Comparison of ENCODE assay signal across 12 cellular contexts in the genomic region with DNA sequence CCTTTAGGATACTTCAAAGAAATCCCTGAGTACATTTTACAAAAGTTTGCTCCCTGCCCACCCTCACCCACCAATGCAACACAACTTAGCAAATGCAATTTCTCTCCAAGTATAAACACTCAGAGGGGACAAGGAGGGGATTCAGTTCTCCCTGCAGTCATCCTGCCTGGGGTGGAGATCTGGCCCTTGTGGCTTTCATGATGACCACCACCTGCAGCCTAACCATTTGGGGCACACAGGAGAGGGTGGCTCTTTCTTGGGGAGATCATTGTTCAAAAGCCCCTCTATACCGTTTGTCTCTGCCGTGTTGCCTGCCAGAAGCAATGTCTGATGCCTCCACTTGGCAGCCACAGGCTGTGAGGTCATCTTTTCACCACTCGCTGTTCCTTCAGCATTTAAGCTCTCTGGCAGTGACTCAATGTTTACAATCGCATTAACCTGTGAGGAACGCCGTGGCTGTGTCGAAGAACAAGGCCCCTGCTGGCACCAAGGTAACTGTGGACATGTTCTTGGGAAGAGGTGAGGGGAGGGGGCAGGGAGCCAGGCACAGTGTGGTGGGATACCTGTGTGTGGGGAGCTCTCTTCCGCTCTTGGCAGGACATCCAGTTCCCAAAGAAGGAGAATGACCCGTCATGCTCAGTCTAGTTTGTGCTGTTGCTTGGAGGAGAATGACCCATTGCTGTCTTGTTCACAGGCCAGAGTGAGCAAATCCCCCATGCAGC.
DNase-seq lines count a peak whose midpoint lies in the region; ATAC-seq and TF ChIP-seq lines count a peak whose summit lies in the region.
"Had no signal": no experiment of that assay in that cellular context is flagged by ENCODE, and none has a peak within 500 bp of the region (broad histone marks: within the 10 kb centered on the region; RNA-seq: fewer than 3 reads in every experiment).

No MANE protein-coding gene starts in this region.

- no peak overlapping the region for H2AFZ ChIP-seq in fibroblast of lung (ENCODE audit: low read length)

- H3K9ac ChIP-seq in fibroblast of lung (ENCODE audit: insufficient read depth, low read length) (no peak overlapping the region), stomach smooth muscle (ENCODE audit: low read length in 2 of 2) (no peak overlapping the region)

- no TSS peak for BruUV-seq in Panc1 (replicated peaks; lab: Mats Ljungman, UMichigan)

- intact Hi-C loops in Panc1 (cut with micrococcal nuclease; ENCODE audit: unreplicated experiment), result no loop called here

- H3K36me3 ChIP-seq in Panc1 (ENCODE audit: control insufficient read depth, insufficient read depth, low read length) (no peaks in the 10 kb centered on the region), fibroblast of lung (ENCODE audit: control insufficient read depth, insufficient read depth, low read length) (no peaks in the 10 kb centered on the region), stomach smooth muscle (ENCODE audit: control insufficient read depth in 2 of 2, insufficient read depth in 2 of 2, low read length in 2 of 2) (no peaks in the 10 kb centered on the region), WERI-Rb-1 (no peaks in the 10 kb centered on the region)

- in situ Hi-C loops in Panc1 (cut with HindIII; ENCODE audit: low pct_unique_long_range_greater_than_20kb, low sequenced_read_pairs), result no loop called here

- H3K4me3 ChIP-seq in Panc1 (ENCODE audit: low read depth in 2 of 2, low read length in 2 of 2) (no peak overlapping the region), fibroblast of lung (replicated peaks in 1 of 4; ENCODE audit: control extremely low read depth in 1 of 4, insufficient read depth in 1 of 4, low read depth in 3 of 4, low read length in 4 of 4) (no peak overlapping the region), stomach smooth muscle (ENCODE audit: low read length in 2 of 2) (peak overlapping the region in 1 of 2 donors; percentile 22), WERI-Rb-1 (ENCODE audit: low read depth, low read length) (no peak overlapping the region)

- no peak overlapping the region for H3K27ac ChIP-seq in Panc1 (ENCODE audit: low read length)
- no peak overlapping the region for H3K27ac ChIP-seq in fibroblast of lung (ENCODE audit: insufficient read depth, low read length)
- H3K27ac ChIP-seq in stomach smooth muscle (ENCODE audit: low read length), result peak overlapping the region; percentile 55
- H3K27ac ChIP-seq in WERI-Rb-1, result no peak overlapping the region

- H4K20me1 ChIP-seq in fibroblast of lung (ENCODE audit: control insufficient read depth, extremely low read depth, insufficient read depth, low read length), result no peaks in the 10 kb centered on the region

- H3K4me1 ChIP-seq in Panc1 (ENCODE audit: control insufficient read depth, insufficient read depth, low read length) (no peaks in the 10 kb centered on the region), fibroblast of lung (ENCODE audit: control insufficient read depth, extremely low read depth, insufficient read depth, low read length) (peaks cover 3% of the 10 kb centered on the region), stomach smooth muscle (ENCODE audit: control insufficient read depth, insufficient read depth, low read length) (peaks cover 15% of the 10 kb centered on the region)

- TF ChIP-seq CTCF in Panc1 (IDR thresholded peaks at IDR 0.05) (no peak), fibroblast of lung (conservative IDR thresholded peaks at IDR 0.05 in 1 of 2, IDR thresholded peaks at IDR 0.05 in 1 of 2; ENCODE audit: low read depth in 1 of 2, low read length in 2 of 2) (no peak), WERI-Rb-1 (IDR thresholded peaks at IDR 0.05; ENCODE audit: low read depth, low read length) (no peak)

- CTCF ChIA-PET in Panc1 (lab: Charles Lee), result no interaction called here

- POLR2A ChIA-PET in Panc1 (lab: Charles Lee), result no interaction called here

- no peaks in the 10 kb centered on the region for H3K27me3 ChIP-seq in Panc1 (ENCODE audit: control insufficient read depth, insufficient read depth, low read length)
- no peaks in the 10 kb centered on the region for H3K27me3 ChIP-seq in fibroblast of lung (ENCODE audit: control insufficient read depth, insufficient read depth, low read length)
- H3K27me3 ChIP-seq in stomach smooth muscle (ENCODE audit: control insufficient read depth in 1 of 2, insufficient read depth in 2 of 2, low read length in 2 of 2), result no peaks in the 10 kb centered on the region
- H3K27me3 ChIP-seq in WERI-Rb-1 (ENCODE audit: insufficient read depth, low read depth, severe bottlenecking), result no peaks in the 10 kb centered on the region

- DNase-seq in NCI-H1417 (lab: John Stamatoyannopoulos, UW) (peak in 2 of 3 experiments; percentile 20 to 51), NCI-H1417 treated with DMSO at 0.1 percent for 48 hours (lab: John Stamatoyannopoulos, UW) (no peak), Panc1 (ENCODE audit: low read depth, low spot score) (no peak), fibroblast of lung (ENCODE audit: low read depth in 2 of 2) (peak; percentile 16 to 87), cortex of kidney (lab: John Stamatoyannopoulos, UW) (no peak), WERI-Rb-1 (no peak), GOT3 (lab: John Stamatoyannopoulos, UW) (no peak)
- DNase-seq: ACHN; activated CD4-positive, alpha-beta T cell treated with anti-CD3 and anti-CD28 coated beads, Interleukin-2, amount 50 U/mL, for 1 hour; cerebellar nuclear complex; NCI-H526 had no signal

- H3K79me2 ChIP-seq in fibroblast of lung (ENCODE audit: control insufficient read depth, insufficient read depth, low read length), result no peaks in the 10 kb centered on the region

- peak; percentile 90 for ATAC-seq in Panc1

- H3K4me2 ChIP-seq in fibroblast of lung (ENCODE audit: extremely low read depth, insufficient read depth, low read length), result peak overlapping the region; percentile 8

- no peaks in the 10 kb centered on the region for H3K9me3 ChIP-seq in Panc1 (ENCODE audit: control insufficient read depth, insufficient read depth, low read depth, low read length)
- no peaks in the 10 kb centered on the region for H3K9me3 ChIP-seq in fibroblast of lung (ENCODE audit: control insufficient read depth, insufficient read depth, low read depth, low read length)
- H3K9me3 ChIP-seq in stomach smooth muscle (ENCODE audit: control insufficient read depth in 2 of 2, low read length in 2 of 2), result no peaks in the 10 kb centered on the region
- H3K9me3 ChIP-seq in WERI-Rb-1 (ENCODE audit: severe bottlenecking), result no peaks in the 10 kb centered on the region

Comparison
In these comparisons a context has a peak if more than half of its experiments do, and no peak if none do; other contexts are left out.
1. DNase-seq: peak in NCI-H1417 (2 of 3) and fibroblast of lung (2 of 2); none in NCI-H1417 treated with DMSO at 0.1 percent for 48 hours (single experiment), Panc1 (single experiment), cortex of kidney (single experiment), WERI-Rb-1 (single experiment) and GOT3 (single experiment).